Comparison of ENCODE assay signal across 8 cellular contexts in genomic region chr13:112873851-112874750, GRCh38.
A peak's percentile ranks its signal among the peaks of the same experiment; 100 is the strongest.
DNase-seq lines count a peak whose midpoint lies in the region; ATAC-seq and TF ChIP-seq lines count a peak whose summit lies in the region.

No MANE protein-coding gene starts in this region.

- TF ChIP-seq POLR2A in gastroesophageal sphincter (IDR thresholded peaks at IDR 0.05) = no peak

- peak; percentile 88 for ATAC-seq in DND-41 (ENCODE audit: insufficient read depth, low read depth)
- ATAC-seq in GM21381 (IDR thresholded peaks at IDR 0.05; ENCODE audit: unreplicated experiment) = peak; percentile 81
- ATAC-seq in gastroesophageal sphincter = peak; percentile 77

- peak overlapping the region; percentile 33 for H4K91ac ChIP-seq in trophoblast cell (ENCODE audit: low read depth, low read length)

- H3K4me1 ChIP-seq in DND-41 (ENCODE audit: insufficient read depth, low read length) = no peaks in the 10 kb centered on the region
- peaks cover 21% of the 10 kb centered on the region for H3K4me1 ChIP-seq in OCI-LY1 (ENCODE audit: insufficient read depth, low read length, severe bottlenecking)
- H3K4me1 ChIP-seq in gastroesophageal sphincter = peaks cover 0 to 11% (median 0%) of the 10 kb centered on the region in 3 donors
- peaks cover 5 to 6% of the 10 kb centered on the region in 2 experiments for H3K4me1 ChIP-seq in trophoblast cell (ENCODE audit: control insufficient read depth in 1 of 2, insufficient read depth in 2 of 2, low read length in 2 of 2)

- peak overlapping the region; percentile 8 for H3K18ac ChIP-seq in trophoblast cell (ENCODE audit: low read length)

- H3K36me3 ChIP-seq in DND-41 (ENCODE audit: insufficient read depth, low read length) = peaks cover 52% of the 10 kb centered on the region
- H3K36me3 ChIP-seq in OCI-LY1 (ENCODE audit: insufficient read depth, low read length) = peaks cover 6% of the 10 kb centered on the region; the same call in 1 of the 2 replicates
- peaks cover 0 to 55% of the 10 kb centered on the region in 2 donors for H3K36me3 ChIP-seq in gastroesophageal sphincter
- peaks cover 47% of the 10 kb centered on the region in 2 experiments for H3K36me3 ChIP-seq in trophoblast cell (ENCODE audit: control insufficient read depth in 1 of 2, insufficient read depth in 2 of 2, low read length in 2 of 2)

- H3K4ac ChIP-seq in trophoblast cell (ENCODE audit: low read depth, low read length) = no peak overlapping the region

- H3K4me2 ChIP-seq in DND-41 (ENCODE audit: insufficient read depth, low read length) = no peak overlapping the region
- H3K4me2 ChIP-seq in OCI-LY1 (ENCODE audit: low read length) = peak overlapping the region; percentile 65
- no peak overlapping the region for H3K4me2 ChIP-seq in trophoblast cell (ENCODE audit: low read length)

- peak overlapping the region; percentile 1 for H2AK5ac ChIP-seq in trophoblast cell (ENCODE audit: low read length)

- no peak overlapping the region for H3K27ac Mint-ChIP-seq in type B pancreatic cell

- H2AFZ ChIP-seq in DND-41 (ENCODE audit: low read depth, low read length) (no peak overlapping the region), OCI-LY1 (ENCODE audit: low read length) (no peak overlapping the region), trophoblast cell (ENCODE audit: insufficient read depth, low read length, poor library complexity) (no peak overlapping the region)

- H3K79me2 ChIP-seq in DND-41 (ENCODE audit: insufficient read depth, low read length) (no peaks in the 10 kb centered on the region), OCI-LY1 (ENCODE audit: insufficient read depth, low read length) (no peaks in the 10 kb centered on the region), trophoblast cell (ENCODE audit: control insufficient read depth, insufficient read depth, low read length, poor library complexity) (no peaks in the 10 kb centered on the region)

- no peaks in the 10 kb centered on the region for H3K9me3 ChIP-seq in DND-41 (ENCODE audit: insufficient read depth, low read length, severe bottlenecking)
- H3K9me3 ChIP-seq in OCI-LY1 (ENCODE audit: low read length) = no peaks in the 10 kb centered on the region
- no peaks in the 10 kb centered on the region for H3K9me3 ChIP-seq in gastroesophageal sphincter
- peaks cover 3% of the 10 kb centered on the region for H3K9me3 ChIP-seq in trophoblast cell (ENCODE audit: insufficient read depth, low read depth, low read length)

- no peaks in the 10 kb centered on the region for H3K27me3 Mint-ChIP-seq in type B pancreatic cell

- no peaks in the 10 kb centered on the region for H3K9me3 Mint-ChIP-seq in type B pancreatic cell

- H3K4me3 ChIP-seq in DND-41 (ENCODE audit: low read depth in 1 of 2, low read length in 2 of 2) = no peak overlapping the region
- H3K4me3 ChIP-seq in OCI-LY1 (ENCODE audit: low read depth, low read length, poor library complexity, severe bottlenecking) = peak overlapping the region; percentile 55
- H3K4me3 ChIP-seq in gastroesophageal sphincter = peak overlapping the region in 1 of 2 donors; percentile 8
- H3K4me3 ChIP-seq in trophoblast cell (ENCODE audit: low read depth, low read length) = no peak overlapping the region

- H4K12ac ChIP-seq in trophoblast cell (ENCODE audit: low read depth, low read length) = peak overlapping the region; percentile 23

- H2BK120ac ChIP-seq in trophoblast cell (ENCODE audit: insufficient read depth, low read length, poor library complexity) = no peak overlapping the region

- peak; percentile 78 for TF ChIP-seq CTCF in DND-41 (IDR thresholded peaks at IDR 0.05; ENCODE audit: borderline replicate concordance, extremely low read depth, low read length, poor library complexity, severe bottlenecking)
- peak; percentile 96 for TF ChIP-seq CTCF in OCI-LY1 (IDR thresholded peaks at IDR 0.05; ENCODE audit: low read length)
- peak in 3 of 4 experiments; percentile 84 to 94 (median 94) for TF ChIP-seq CTCF in gastroesophageal sphincter (IDR thresholded peaks at IDR 0.05)
- peak; percentile 95 for TF ChIP-seq CTCF in type B pancreatic cell (conservative IDR thresholded peaks at IDR 0.05)

- WGBS in gastroesophageal sphincter (ENCODE audit: low coverage in 1 of 2), 2 donors = 69 to 95% methylated on average over 4 to 8 of the region's 40 CpGs
- no CpG with 5 or more reads among the region's 40 CpGs for WGBS in trophoblast cell (ENCODE audit: extremely low coverage, insufficient coverage, insufficient read length)

- no peaks in the 10 kb centered on the region for H3K79me1 ChIP-seq in trophoblast cell (ENCODE audit: low read length)

- peak overlapping the region; percentile 36 for H4K8ac ChIP-seq in trophoblast cell (ENCODE audit: low read depth, low read length)

- H3K27ac ChIP-seq in DND-41 (ENCODE audit: low read length) = no peak overlapping the region
- H3K27ac ChIP-seq in OCI-LY1 (ENCODE audit: low read depth, low read length, poor library complexity, severe bottlenecking) = peak overlapping the region; percentile 73
- H3K27ac ChIP-seq in gastroesophageal sphincter = peak overlapping the region in 2 of 4 donors; percentile 17 to 38
- H3K27ac ChIP-seq in trophoblast cell (ENCODE audit: low read depth, low read length) = no peak overlapping the region

- peaks cover 6% of the 10 kb centered on the region for H3K4me1 Mint-ChIP-seq in type B pancreatic cell (ENCODE audit: unreplicated experiment)

- peak overlapping the region; percentile 2 for H2BK12ac ChIP-seq in trophoblast cell (ENCODE audit: low read length)

- DNase-seq in DND-41 = peak; percentile 68
- peak; percentile 64 for DNase-seq in HK-2 (ENCODE audit: unreplicated experiment)
- DNase-seq in activated T-helper 1 cell treated with Interleukin-2 at 50 U/mL for 16 hours (ENCODE audit: low read depth) = peak; percentile 64
- DNase-seq in trophoblast cell = peak; percentile 63 to 91
- no peak for DNase-seq in type B pancreatic cell (ENCODE audit: extremely low spot score, unreplicated experiment)

- H2BK5ac ChIP-seq in trophoblast cell (ENCODE audit: low read depth, low read length, poor library complexity) = no peak overlapping the region

- H4K20me1 ChIP-seq in DND-41 (ENCODE audit: insufficient read depth, low read length) = peaks cover 4% of the 10 kb centered on the region; the same call in 1 of the 2 replicates
- H4K20me1 ChIP-seq in OCI-LY1 (ENCODE audit: insufficient read depth, low read length) = no peaks in the 10 kb centered on the region

- no peaks in the 10 kb centered on the region for H3K27me3 ChIP-seq in DND-41 (ENCODE audit: insufficient read depth, low read length, poor library complexity)
- no peaks in the 10 kb centered on the region for H3K27me3 ChIP-seq in OCI-LY1 (ENCODE audit: insufficient read depth, low read length)
- H3K27me3 ChIP-seq in gastroesophageal sphincter = no peaks in the 10 kb centered on the region
- H3K27me3 ChIP-seq in trophoblast cell (ENCODE audit: insufficient read depth, low read length) = no peaks in the 10 kb centered on the region

- H3K23ac ChIP-seq in trophoblast cell (ENCODE audit: low read length) = no peak overlapping the region

- H3F3A ChIP-seq in OCI-LY1 (ENCODE audit: insufficient read depth, low read length) = no peaks in the 10 kb centered on the region

- H3K36me3 Mint-ChIP-seq in type B pancreatic cell = peaks cover 8% of the 10 kb centered on the region

- no peak overlapping the region for H3K4me3 Mint-ChIP-seq in type B pancreatic cell

- H3K9ac ChIP-seq in DND-41 (ENCODE audit: low read depth, low read length) (no peak overlapping the region), OCI-LY1 (ENCODE audit: low read length) (peak overlapping the region; percentile 39), trophoblast cell (ENCODE audit: low read length) (no peak overlapping the region)

- H3K9me2 ChIP-seq in OCI-LY1 (ENCODE audit: low read depth, low read length) = no peaks in the 10 kb centered on the region

- H3K14ac ChIP-seq in trophoblast cell (ENCODE audit: low read length) = no peak overlapping the region

- TF ChIP-seq EP300 in gastroesophageal sphincter (IDR thresholded peaks at IDR 0.05) = no peak
